In the genomic region with DNA sequence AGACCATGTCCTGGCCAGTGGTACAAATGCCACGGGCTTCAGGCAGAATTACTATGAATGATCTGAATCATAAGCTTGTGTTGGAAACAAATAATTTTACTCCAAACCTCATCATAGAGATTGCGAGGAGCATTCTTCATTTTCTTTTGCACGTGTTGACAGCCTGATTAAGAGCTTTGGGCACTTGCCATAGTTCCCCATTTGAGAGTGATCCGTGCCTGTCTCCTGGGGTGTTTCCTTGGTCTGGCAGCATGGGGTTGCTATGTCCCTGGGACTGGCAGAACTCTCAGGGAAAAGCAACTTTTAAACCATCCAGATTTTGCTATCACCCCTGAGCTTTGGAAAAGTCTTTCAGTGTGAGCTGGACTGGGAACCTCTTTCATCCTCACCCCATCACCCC, we compare ENCODE assay signal across 35 cellular contexts. TPM values are rescaled to one million over a fixed set of nuclear protein-coding genes. Genes with fewer than 3 reads are reported as not detected.
"Had no signal": no experiment of that assay in that cellular context is flagged by ENCODE, and none has a peak within 500 bp of the region (broad histone marks: within the 10 kb centered on the region; RNA-seq: fewer than 3 reads in every experiment).

No MANE protein-coding gene starts in this region.

- ATAC-seq: activated CD8-positive, alpha-beta T cell treated with anti-CD3 and anti-CD28 coated beads for 36 hours; activated naive CD4-positive, alpha-beta T cell treated with anti-CD3 and anti-CD28 coated beads, Interleukin-2, amount 50 U/mL, for 72 hours; activated naive CD8-positive, alpha-beta T cell treated with anti-CD3 and anti-CD28 coated beads, Interleukin-2, amount 50 U/mL, for 24 hours; activated T-cell treated with anti-CD3 and anti-CD28 coated beads, Interleukin-2, amount 50 U/mL, for 4 hours; activated T-cell treated with anti-CD3 and anti-CD28 coated beads, Interleukin-2, amount 50 U/mL, for 72 hours; activated T-helper 17 cell treated with anti-CD3 and anti-CD28 coated beads, Interleukin-2, amount 50 U/mL, for 72 hours had no signal

- H3K4me3 ChIP-seq: ascending aorta, cardiac muscle cell had no signal

- H3K27me3 ChIP-seq: ascending aorta, cardiac muscle cell had no signal

- FAIRE-seq: bronchial epithelial cell, TTC549 had no signal

- H3K27ac ChIP-seq: ascending aorta, cardiac muscle cell, VCaP had no signal

- H3K4me1 ChIP-seq: ascending aorta had no signal

- H3K36me3 ChIP-seq: ascending aorta, cardiac muscle cell had no signal

- H3K9me3 ChIP-seq: ascending aorta had no signal

- DNase-seq: activated B cell treated with CpG ODN at 0.5 μM for 24 hours; activated CD4-positive, alpha-beta memory T cell treated with anti-CD3 and anti-CD28 coated beads for 36 hours; activated CD4-positive, alpha-beta T cell treated with anti-CD3 and anti-CD28 coated beads for 4 hours; activated CD4-positive, alpha-beta T cell treated with anti-CD3 and anti-CD28 coated beads, Interleukin-2, amount 10 ng/mL, durations not matched to agents 24 days and 14 days; activated CD4-positive, alpha-beta T cell treated with anti-CD3 and anti-CD28 coated beads, Interleukin-2, amount 50 U/mL, for 1 hour; activated CD4-positive, alpha-beta T cell treated with anti-CD3 and anti-CD28 coated beads, Interleukin-2, amount 50 U/mL, for 4 hours; activated CD4-positive, CD25-positive, alpha-beta regulatory T cell treated with anti-CD3 and anti-CD28 coated beads, Interleukin-2, amount 50 U/mL, for 72 hours; activated CD8-positive, alpha-beta memory T cell treated with anti-CD3 and anti-CD28 coated beads, Interleukin-2, amount 50 U/mL, for 4 hours; activated CD8-positive, alpha-beta T cell treated with anti-CD3 and anti-CD28 coated beads for 36 hours; activated effector memory CD4-positive, alpha-beta T cell treated with anti-CD3 and anti-CD28 coated beads, Interleukin-2, amount 50 U/mL, for 16 hours; activated gamma-delta T cell treated with Interleukin-2 at 50 U/mL for 16 hours; activated naive CD4-positive, alpha-beta T cell; activated naive CD4-positive, alpha-beta T cell treated with anti-CD3 and anti-CD28 coated beads for 36 hours; activated naive CD4-positive, alpha-beta T cell treated with anti-CD3 and anti-CD28 coated beads, Interleukin-2, amount 50 U/mL, for 16 hours; activated naive CD8-positive, alpha-beta T cell treated with anti-CD3 and anti-CD28 coated beads, Interleukin-2, amount 10 ng/mL, durations not matched to agents 7 days and 5 days; activated naive CD8-positive, alpha-beta T cell treated with anti-CD3 and anti-CD28 coated beads, Interleukin-2, amount 50 U/mL, for 24 hours; activated T-cell treated with anti-CD3 and anti-CD28 coated beads for 4 hours; activated T-cell treated with anti-CD3 and anti-CD28 coated beads, Interleukin-2, amount 50 U/mL, for 1 hour; activated T-cell treated with anti-CD3 and anti-CD28 coated beads, Interleukin-2, amount 50 U/mL, for 4 hours; activated T-cell treated with anti-CD3 and anti-CD28 coated beads, Interleukin-2, amount 50 U/mL, for 72 hours; amygdala; anterior cingulate cortex; central memory CD4-positive, alpha-beta T cell; T-helper 1 cell; T-helper 2 cell; T-helper 9 cell had no signal

RNA-seq across cellular contexts. Expression of a gene that starts 54.3 kb away (rescaled TPM):
- total RNA-seq: activated B cell treated with CpG ODN at 0.5 μM for 24 hours; activated CD4-positive, alpha-beta memory T cell treated with anti-CD3 and anti-CD28 coated beads for 36 hours; activated CD4-positive, alpha-beta T cell treated with anti-CD3 and anti-CD28 coated beads, Interleukin-2, amount 10 ng/mL, durations not matched to agents 24 days and 14 days; activated CD8-positive, alpha-beta memory T cell treated with anti-CD3 and anti-CD28 coated beads for 36 hours; activated CD8-positive, alpha-beta T cell treated with anti-CD3 and anti-CD28 coated beads for 36 hours; activated naive CD4-positive, alpha-beta T cell treated with anti-CD3 and anti-CD28 coated beads for 36 hours; activated naive CD4-positive, alpha-beta T cell treated with anti-CD3 and anti-CD28 coated beads, Interleukin-2, amount 50 U/mL, for 72 hours; activated naive CD8-positive, alpha-beta T cell treated with anti-CD3 and anti-CD28 coated beads, Interleukin-2, amount 10 ng/mL, durations not matched to agents 7 days and 5 days; activated T-cell treated with anti-CD3 and anti-CD28 coated beads, Interleukin-2, amount 50 U/mL, for 4 hours; activated T-cell treated with anti-CD3 and anti-CD28 coated beads, Interleukin-2, amount 50 U/mL, for 72 hours; activated T-helper 1 cell treated with anti-CD3 and anti-CD28 coated beads, Interleukin-12 subunit alpha, Interleukin-12 subunit beta, Interleukin-2, Interleukin-4 antibody, amounts not matched to agents 30 ng/mL and 10 ng/mL and 1 ng/mL, durations not matched to agents 14 hours and 24 hours and 36 hours; activated T-helper 17 cell treated with anti-CD3 and anti-CD28 coated beads, Interleukin-2, amount 50 U/mL, for 72 hours; bronchial epithelial cell; cardiac muscle cell had no signal
- polyA plus RNA-seq: cardiac muscle cell had no signal
